In the genomic region with DNA sequence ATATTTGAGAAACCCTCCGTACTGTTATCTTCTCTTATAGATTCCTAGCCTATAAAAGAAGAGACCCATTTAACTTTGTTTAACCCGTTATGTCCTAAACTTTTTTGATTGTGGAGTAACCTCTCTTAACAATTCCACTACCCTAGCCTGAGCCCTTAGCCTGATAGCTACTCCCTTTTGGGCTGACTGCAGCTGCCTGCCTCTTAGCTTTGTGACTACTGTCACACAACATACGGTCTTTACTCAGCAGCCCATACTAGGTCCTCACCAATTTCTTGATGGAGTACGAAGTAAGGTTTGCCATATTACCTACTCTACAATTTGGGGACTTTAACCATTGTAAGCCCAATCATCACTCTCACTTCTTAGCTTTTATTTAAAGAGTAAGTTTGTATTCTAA, we compare ENCODE assay signal across 9 cellular contexts.
DNase-seq lines count a peak whose midpoint lies in the region; ATAC-seq and TF ChIP-seq lines count a peak whose summit lies in the region.
"Had no signal": no experiment of that assay in that cellular context is flagged by ENCODE, and none has a peak within 500 bp of the region (broad histone marks: within the 10 kb centered on the region; RNA-seq: fewer than 3 reads in every experiment).

No MANE protein-coding gene starts in this region.

- peaks cover 29 to 36% (median 31%) of the 10 kb centered on the region in 11 experiments for H3K9me3 ChIP-seq in BLaER1 treated with 17β-estradiol and CSF1 and Interleukin-3, amounts not matched to agents 10 nM and 100 nM (replicated peaks in 1 of 11)
- peaks cover 39% of the 10 kb centered on the region; the same call in 1 of the 2 replicates for H3K9me3 ChIP-seq in OCI-LY3 (ENCODE audit: insufficient read depth, low read length)

- peaks cover 46% of the 10 kb centered on the region for H3K27me3 Mint-ChIP-seq in activated CD8-positive, alpha-beta memory T cell treated with anti-CD3 and anti-CD28 coated beads, Interleukin-2, amount 10 ng/mL, durations not matched to agents 7 days and 5 days

- CTCF ChIA-PET in activated CD8-positive, alpha-beta memory T cell treated with anti-CD3 and anti-CD28 coated beads, Interleukin-2, amount 10 ng/mL, durations not matched to agents 7 days and 5 days (lab: Charles Lee): no interaction called here

- no peaks in the 10 kb centered on the region for H3K79me2 ChIP-seq in OCI-LY3 (ENCODE audit: low read length)

- peak overlapping the region in 7 of 10 experiments; percentile 0 to 54 (median 40); a peak in 9 of 20 replicates for H3K4me3 ChIP-seq in BLaER1 treated with 17β-estradiol and CSF1 and Interleukin-3, amounts not matched to agents 10 nM and 100 nM
- H3K4me3 ChIP-seq in OCI-LY3 (ENCODE audit: low read length) (peak overlapping the region; percentile 68), H7 (ENCODE audit: insufficient read depth, low read depth, low read length) (no peak overlapping the region)

- no peak for TF ChIP-seq CTCF in OCI-LY3 (IDR thresholded peaks at IDR 0.05; ENCODE audit: low read depth, low read length)

- H3K27me3 ChIP-seq in BLaER1 treated with 17β-estradiol and CSF1 and Interleukin-3, amounts not matched to agents 10 nM and 100 nM: no peaks in the 10 kb centered on the region
- H3K27me3 ChIP-seq in OCI-LY3 (ENCODE audit: low read depth, low read length) (no peaks in the 10 kb centered on the region), H7 (ENCODE audit: control insufficient read depth, insufficient read depth, low read length) (no peaks in the 10 kb centered on the region)

- H3K9me3 Mint-ChIP-seq in activated CD8-positive, alpha-beta memory T cell treated with anti-CD3 and anti-CD28 coated beads, Interleukin-2, amount 10 ng/mL, durations not matched to agents 7 days and 5 days (ENCODE audit: low read depth): peaks cover 3% of the 10 kb centered on the region

- no peaks in the 10 kb centered on the region for H4K20me1 ChIP-seq in BLaER1 treated with 17β-estradiol and CSF1 and Interleukin-3, amounts not matched to agents 10 nM and 100 nM
- no peaks in the 10 kb centered on the region for H4K20me1 ChIP-seq in OCI-LY3 (ENCODE audit: insufficient read depth, low read length)

- H3K36me3 Mint-ChIP-seq in activated CD8-positive, alpha-beta memory T cell treated with anti-CD3 and anti-CD28 coated beads, Interleukin-2, amount 10 ng/mL, durations not matched to agents 7 days and 5 days: no peaks in the 10 kb centered on the region

- peaks cover 0 to 17% (median 3%) of the 10 kb centered on the region in 11 experiments; a peak in 5 of 22 replicates for H3K36me3 ChIP-seq in BLaER1 treated with 17β-estradiol and CSF1 and Interleukin-3, amounts not matched to agents 10 nM and 100 nM
- H3K36me3 ChIP-seq in OCI-LY3 (replicated peaks; ENCODE audit: low read depth, low read length): peaks cover 5% of the 10 kb centered on the region
- H3K36me3 ChIP-seq in H7 (replicated peaks; ENCODE audit: control insufficient read depth, insufficient read depth, low read length): no peaks in the 10 kb centered on the region

- H3K4me3 Mint-ChIP-seq in activated CD8-positive, alpha-beta memory T cell treated with anti-CD3 and anti-CD28 coated beads, Interleukin-2, amount 10 ng/mL, durations not matched to agents 7 days and 5 days: no peak overlapping the region

- peak overlapping the region in 7 of 11 experiments; percentile 39 to 90 (median 68); a peak in 14 of 22 replicates for H3K27ac ChIP-seq in BLaER1 treated with 17β-estradiol and CSF1 and Interleukin-3, amounts not matched to agents 10 nM and 100 nM
- peak overlapping the region; percentile 89 for H3K27ac ChIP-seq in OCI-LY3 (ENCODE audit: low read length)

- H3K4me2 ChIP-seq in BLaER1 treated with 17β-estradiol and CSF1 and Interleukin-3, amounts not matched to agents 10 nM and 100 nM: peak overlapping the region; percentile 60 to 92 (median 84)
- peak overlapping the region; percentile 84 for H3K4me2 ChIP-seq in OCI-LY3 (ENCODE audit: low read length)

- ATAC-seq in GM19395 (IDR thresholded peaks at IDR 0.05; ENCODE audit: unreplicated experiment) (peak; percentile 61), HG03045 (IDR thresholded peaks at IDR 0.05; ENCODE audit: unreplicated experiment) (peak; percentile 28)
- no peak for ATAC-seq in activated CD8-positive, alpha-beta memory T cell treated with anti-CD3 and anti-CD28 coated beads, Interleukin-2, amount 10 ng/mL, durations not matched to agents 7 days and 5 days

- no peak overlapping the region for H3K27ac Mint-ChIP-seq in activated CD8-positive, alpha-beta memory T cell treated with anti-CD3 and anti-CD28 coated beads, Interleukin-2, amount 10 ng/mL, durations not matched to agents 7 days and 5 days

- DNase-seq in H7 (no peak), retina (no peak), hippocampal formation (lab: John Stamatoyannopoulos, UW) (no peak)
- no peak for DNase-seq in activated CD8-positive, alpha-beta memory T cell treated with anti-CD3 and anti-CD28 coated beads, Interleukin-2, amount 10 ng/mL, durations not matched to agents 7 days and 5 days
- DNase-seq: erythroblast had no signal

- H2AFZ ChIP-seq in OCI-LY3 (ENCODE audit: low read depth, low read length): peak overlapping the region; percentile 71; the same call in 1 of the 2 replicates

- H3K4me1 ChIP-seq in BLaER1 treated with 17β-estradiol and CSF1 and Interleukin-3, amounts not matched to agents 10 nM and 100 nM: peaks cover 12 to 93% (median 67%) of the 10 kb centered on the region in 10 experiments
- H3K4me1 ChIP-seq in OCI-LY3 (ENCODE audit: low read length): peaks cover 26% of the 10 kb centered on the region

- no peaks in the 10 kb centered on the region for H3K4me1 Mint-ChIP-seq in activated CD8-positive, alpha-beta memory T cell treated with anti-CD3 and anti-CD28 coated beads, Interleukin-2, amount 10 ng/mL, durations not matched to agents 7 days and 5 days

- peak overlapping the region in 5 of 11 experiments; percentile 13 to 80 (median 53); a peak in 8 of 22 replicates for H3K9ac ChIP-seq in BLaER1 treated with 17β-estradiol and CSF1 and Interleukin-3, amounts not matched to agents 10 nM and 100 nM
- peak overlapping the region; percentile 40 for H3K9ac ChIP-seq in OCI-LY3 (ENCODE audit: low read length)
